In the genomic region with DNA sequence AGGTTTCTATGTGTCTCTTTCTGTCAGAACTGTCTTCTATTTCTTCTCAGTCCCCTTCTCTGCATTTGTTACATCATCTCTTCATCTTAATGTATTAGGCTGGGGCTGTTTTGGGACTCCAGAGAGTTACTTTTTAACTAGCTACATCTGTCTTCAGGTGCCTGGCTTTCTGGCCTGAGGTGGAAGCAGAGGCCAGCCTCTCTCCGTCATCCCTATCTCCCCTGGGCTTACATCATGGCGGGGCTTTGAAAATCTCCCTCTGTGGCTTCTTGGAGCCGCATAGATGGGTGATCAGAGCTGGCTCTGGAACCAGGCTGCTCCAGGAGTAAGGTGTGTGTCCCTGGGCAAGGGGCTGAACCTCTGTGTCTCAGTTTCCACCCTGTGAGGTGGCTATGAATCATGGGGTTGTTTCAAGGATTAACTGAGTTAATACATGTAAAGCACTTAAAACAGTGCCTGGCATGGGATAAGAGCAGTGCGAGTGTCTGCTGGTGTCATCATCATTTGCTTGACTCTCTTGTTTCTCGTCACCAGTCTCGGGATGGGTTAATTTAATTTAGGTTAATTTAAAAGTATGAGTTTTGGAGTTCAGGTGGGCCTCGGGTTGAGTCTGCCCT, we compare ENCODE assay signal across 10 cellular contexts. TPM values are rescaled to one million over a fixed set of nuclear protein-coding genes. Genes with fewer than 3 reads are reported as not detected.
DNase-seq lines count a peak whose midpoint lies in the region; ATAC-seq and TF ChIP-seq lines count a peak whose summit lies in the region.
"Had no signal": no experiment of that assay in that cellular context is flagged by ENCODE, and none has a peak within 500 bp of the region (broad histone marks: within the 10 kb centered on the region; RNA-seq: fewer than 3 reads in every experiment).

No MANE protein-coding gene starts in this region.

- peaks cover 44% of the 10 kb centered on the region for H3K4me1 Mint-ChIP-seq in activated CD4-positive, alpha-beta T cell treated with anti-CD3 and anti-CD28 coated beads, Interleukin-2, amount 10 ng/mL, durations not matched to agents 24 days and 14 days

- H3K27ac Mint-ChIP-seq in activated CD4-positive, alpha-beta T cell treated with anti-CD3 and anti-CD28 coated beads, Interleukin-2, amount 10 ng/mL, durations not matched to agents 24 days and 14 days = peak overlapping the region; percentile 45

- ATAC-seq in foreskin keratinocyte = no peak
- ATAC-seq in HG02973 (IDR thresholded peaks at IDR 0.05; ENCODE audit: unreplicated experiment) = no peak

- H3K4me1 ChIP-seq in foreskin keratinocyte = peaks cover 16% of the 10 kb centered on the region
- peaks cover 57 to 96% (median 81%) of the 10 kb centered on the region in 6 donors for H3K4me1 ChIP-seq in spleen
- H3K4me1 ChIP-seq in SJCRH30 = peaks cover 3% of the 10 kb centered on the region; the same call in 1 of the 2 replicates

- H3K27me3 ChIP-seq in foreskin keratinocyte (no peaks in the 10 kb centered on the region), spleen (replicated peaks in 1 of 7) (no peaks in the 10 kb centered on the region), SJCRH30 (no peaks in the 10 kb centered on the region)

- H3K4me3 ChIP-seq in spleen = peak overlapping the region in 6 of 8 donors; percentile 59 to 98 (median 86)
- H3K4me3 ChIP-seq in SJCRH30 = no peak overlapping the region

- no peak for TF ChIP-seq CTCF in VCaP (conservative IDR thresholded peaks at IDR 0.05)
- no peak for TF ChIP-seq CTCF in foreskin keratinocyte (conservative IDR thresholded peaks at IDR 0.05)
- no peak for TF ChIP-seq CTCF in spleen (IDR thresholded peaks at IDR 0.05 in 8 of 11, conservative IDR thresholded peaks at IDR 0.05 in 3 of 11)

- H3K36me3 ChIP-seq in spleen (peaks cover 0 to 79% (median 60%) of the 10 kb centered on the region in 6 donors), SJCRH30 (peaks cover 10% of the 10 kb centered on the region)

- WGBS in spleen, 5 donors = 49 to 85% (median 63%) methylated on average over 7 of the region's 7 CpGs

- peaks cover 39% of the 10 kb centered on the region for H3K36me3 Mint-ChIP-seq in activated CD4-positive, alpha-beta T cell treated with anti-CD3 and anti-CD28 coated beads, Interleukin-2, amount 10 ng/mL, durations not matched to agents 24 days and 14 days (ENCODE audit: low read depth)

- no peaks in the 10 kb centered on the region for H3K27me3 Mint-ChIP-seq in activated CD4-positive, alpha-beta T cell treated with anti-CD3 and anti-CD28 coated beads, Interleukin-2, amount 10 ng/mL, durations not matched to agents 24 days and 14 days

- peak overlapping the region; percentile 95 for H3K4me3 Mint-ChIP-seq in activated CD4-positive, alpha-beta T cell treated with anti-CD3 and anti-CD28 coated beads, Interleukin-2, amount 10 ng/mL, durations not matched to agents 24 days and 14 days

- no peak for TF ChIP-seq POLR2A in spleen (IDR thresholded peaks at IDR 0.05)

- DNase-seq in activated CD4-positive, alpha-beta T cell treated with anti-CD3 and anti-CD28 coated beads, Interleukin-2, amount 10 ng/mL, durations not matched to agents 24 days and 14 days = no peak
- no peak for DNase-seq in activated CD4-positive, alpha-beta T cell treated with anti-CD3 and anti-CD28 coated beads, Interleukin-2, amount 50 U/mL, for 4 hours
- DNase-seq in foreskin keratinocyte = no peak
- DNase-seq in spleen = no peak
- DNase-seq in SJCRH30 = no peak
- no peak for DNase-seq in HK-2 (ENCODE audit: unreplicated experiment)
- DNase-seq: C1 segment of cervical spinal cord, KG1 had no signal

- no peaks in the 10 kb centered on the region for H3K9me3 Mint-ChIP-seq in activated CD4-positive, alpha-beta T cell treated with anti-CD3 and anti-CD28 coated beads, Interleukin-2, amount 10 ng/mL, durations not matched to agents 24 days and 14 days

- H3K27ac ChIP-seq in VCaP (peak overlapping the region; percentile 95), foreskin keratinocyte (peak overlapping the region; percentile 4), spleen (peak overlapping the region; percentile 28 to 99 (median 95)), SJCRH30 (no peak overlapping the region)

- intact Hi-C loops in activated CD4-positive, alpha-beta T cell treated with anti-CD3 and anti-CD28 coated beads, Interleukin-2, amount 10 ng/mL, durations not matched to agents 24 days and 14 days (cut with micrococcal nuclease) = no loop called here
- intact Hi-C loops in spleen (cut with DNase I; ENCODE audit: low total_unique reads) = no loop called here

- H3K9me3 ChIP-seq in spleen (no peaks in the 10 kb centered on the region), SJCRH30 (replicated peaks) (no peaks in the 10 kb centered on the region)

RNA-seq across cellular contexts. Expression of a gene that starts 2.0 kb away (rescaled TPM):
- total RNA-seq in activated CD4-positive, alpha-beta T cell treated with anti-CD3 and anti-CD28 coated beads, Interleukin-2, amount 10 ng/mL, durations not matched to agents 24 days and 14 days = 44.7 and 45.4 TPM in 2 replicates
- total RNA-seq in foreskin keratinocyte = 90.8 and 95.3 TPM in 2 replicates
- polyA plus RNA-seq in foreskin keratinocyte = 139 and 144 TPM in 2 replicates
- total RNA-seq in spleen = 100 to 1,000 TPM; 100 to 166 (median 129) TPM
- 100 to 1,000 TPM in 1 of 3 donors, 10 to 100 TPM in 2; 36.8 to 115 (median 42.6) TPM for polyA plus RNA-seq in spleen
- total RNA-seq in SJCRH30 (2014; rRNA removed; shearing (Covaris generic)) = 45.6 and 59.8 TPM in 2 replicates

RNA-seq across cellular contexts. Expression of a gene that starts 22.2 kb away (rescaled TPM):
- total RNA-seq in activated CD4-positive, alpha-beta T cell treated with anti-CD3 and anti-CD28 coated beads, Interleukin-2, amount 10 ng/mL, durations not matched to agents 24 days and 14 days = 390 and 394 TPM in 2 replicates
- 166 and 198 TPM in 2 replicates for total RNA-seq in foreskin keratinocyte
- polyA plus RNA-seq in foreskin keratinocyte = 158 and 176 TPM in 2 replicates
- total RNA-seq in spleen = 100 to 1,000 TPM; 109 to 218 (median 176) TPM
- 100 to 1,000 TPM in 1 of 3 donors, 10 to 100 TPM in 2; 67.2 to 190 (median 85.5) TPM for polyA plus RNA-seq in spleen
- 131 and 136 TPM in 2 replicates for total RNA-seq in SJCRH30 (2014; rRNA removed; shearing (Covaris generic))

RNA-seq across cellular contexts. Expression of a gene that starts 29.0 kb away (rescaled TPM):
- total RNA-seq in activated CD4-positive, alpha-beta T cell treated with anti-CD3 and anti-CD28 coated beads, Interleukin-2, amount 10 ng/mL, durations not matched to agents 24 days and 14 days = 8.0 and 9.0 TPM in 2 replicates
- total RNA-seq in foreskin keratinocyte (4.7 and 6.1 TPM in 2 replicates), spleen (10 to 100 TPM; 11.9 to 23.4 (median 14.4) TPM)
- polyA plus RNA-seq in foreskin keratinocyte (7.9 and 9.3 TPM in 2 replicates), spleen (10 to 100 TPM; 26.7 to 40.1 (median 37.8) TPM)
- 9.7 and 10.8 TPM in 2 replicates for total RNA-seq in SJCRH30 (2014; rRNA removed; shearing (Covaris generic))

RNA-seq across cellular contexts. Expression of a gene that starts 33.5 kb away (rescaled TPM):
- 32.7 and 33.0 TPM in 2 replicates for total RNA-seq in activated CD4-positive, alpha-beta T cell treated with anti-CD3 and anti-CD28 coated beads, Interleukin-2, amount 10 ng/mL, durations not matched to agents 24 days and 14 days
- 21.6 and 22.1 TPM in 2 replicates for total RNA-seq in foreskin keratinocyte
- 28.0 and 30.5 TPM in 2 replicates for polyA plus RNA-seq in foreskin keratinocyte
- 10 to 100 TPM; 21.4 to 34.9 (median 27.2) TPM for total RNA-seq in spleen
- polyA plus RNA-seq in spleen = 10 to 100 TPM; 39.8 to 46.5 (median 43.6) TPM
- total RNA-seq in SJCRH30 (2014; rRNA removed; shearing (Covaris generic)) = 17.9 and 18.7 TPM in 2 replicates

RNA-seq across cellular contexts. Expression of a gene that starts 36.2 kb away (rescaled TPM):
- 38.3 and 39.1 TPM in 2 replicates for total RNA-seq in activated CD4-positive, alpha-beta T cell treated with anti-CD3 and anti-CD28 coated beads, Interleukin-2, amount 10 ng/mL, durations not matched to agents 24 days and 14 days
- total RNA-seq in foreskin keratinocyte (9.8 and 11.2 TPM in 2 replicates), spleen (10 to 100 TPM; 25.4 to 58.7 (median 31.7) TPM)
- polyA plus RNA-seq in foreskin keratinocyte (20.4 and 23.2 TPM in 2 replicates), spleen (10 to 100 TPM; 18.9 to 36.7 (median 33.3) TPM)
- 7.9 and 8.0 TPM in 2 replicates for total RNA-seq in SJCRH30 (2014; rRNA removed; shearing (Covaris generic))
